Comparison of ENCODE assay signal across 23 cellular contexts in genomic region chr6:91063362-91063761, GRCh38.
DNase-seq lines count a peak whose midpoint lies in the region; FAIRE-seq and TF ChIP-seq lines count a peak whose summit lies in the region.
"Had no signal": no experiment of that assay in that cellular context is flagged by ENCODE, and none has a peak within 500 bp of the region (broad histone marks: within the 10 kb centered on the region; RNA-seq: fewer than 3 reads in every experiment).

No MANE protein-coding gene starts in this region.

- FAIRE-seq in colon (lab: Jason Lieb, UNC) (peak; percentile 82), frontal cortex (lab: Jason Lieb, UNC) (peak; percentile 70), small intestine (lab: Jason Lieb, UNC) (peak; percentile 36), H54 (lab: Jason Lieb, UNC) (no peak)
- FAIRE-seq: A549, D721Med, G401.6, GM12891, GM19239 had no signal

- 94 to 96% (median 95%) methylated on average over 1 of the region's 1 CpG for WGBS in small intestine, 3 donors

- H3K9me3 ChIP-seq in HEK293 (ENCODE audit: control insufficient read depth, insufficient read depth, low read depth, low read length): no peaks in the 10 kb centered on the region
- H3K9me3 ChIP-seq in small intestine (ENCODE audit: control insufficient read depth, low read depth): no peaks in the 10 kb centered on the region
- H3K9me3 ChIP-seq: A549; BLaER1 treated with 17β-estradiol and CSF1 and Interleukin-3, amounts not matched to agents 10 nM and 100 nM; Caco-2 had no signal

- H3K36me3 ChIP-seq in HEK293 (ENCODE audit: control insufficient read depth in 2 of 2, insufficient read depth in 1 of 2, low read length in 2 of 2) (no peaks in the 10 kb centered on the region), small intestine (ENCODE audit: control insufficient read depth in 2 of 2, insufficient read depth in 2 of 2, low read length in 2 of 2) (no peaks in the 10 kb centered on the region)
- H3K36me3 ChIP-seq: BLaER1 treated with 17β-estradiol and CSF1 and Interleukin-3, amounts not matched to agents 10 nM and 100 nM had no signal

- POLR2A ChIA-PET in HEK293 (lab: Yijun Ruan, JAX): no interaction called here

- CTCF ChIA-PET in HEK293 (lab: Yijun Ruan, JAX): no interaction called here

- no peak for TF ChIP-seq CTCF in HEK293 (tag by site-specific recombination; IDR thresholded peaks at IDR 0.05)

- no peak for DNase-seq in frontal cortex (ENCODE audit: low spot score in 2 of 2)
- DNase-seq in small intestine: no peak
- DNase-seq in stimulated activated CD4-positive, alpha-beta T cell treated with anti-CD3 and anti-CD28 coated beads, Interleukin-4, amount 100 ng/mL, for 24 hours: no peak
- DNase-seq in mucosa of gallbladder (ENCODE audit: low spot score): no peak
- no peak for DNase-seq in H54 (ENCODE audit: insufficient read length, low spot score)
- no peak for DNase-seq in NCI-H1436 (lab: John Stamatoyannopoulos, UW)
- DNase-seq: 8988T; AML-193; Caco-2; Calu3; CD4-positive, alpha-beta T cell; CD8-positive, alpha-beta T cell; DMS79 treated with DMSO at 0.1 percent for 48 hours; GF-D8 had no signal

- no peaks in the 10 kb centered on the region for H3K4me1 ChIP-seq in HEK293 (ENCODE audit: control insufficient read depth, insufficient read depth, low read length)
- no peaks in the 10 kb centered on the region for H3K4me1 ChIP-seq in small intestine (ENCODE audit: control insufficient read depth in 2 of 2, insufficient read depth in 1 of 2, low read depth in 1 of 2, low read length in 1 of 2)
- H3K4me1 ChIP-seq: A549; BLaER1 treated with 17β-estradiol and CSF1 and Interleukin-3, amounts not matched to agents 10 nM and 100 nM; Caco-2 had no signal

- no peak for TF ChIP-seq POLR2A in H54 (IDR thresholded peaks at IDR 0.05; ENCODE audit: low read depth, low read length)

- H3K27ac ChIP-seq in HEK293 (ENCODE audit: extremely low read depth, low read depth, low read length) (no peak overlapping the region), small intestine (ENCODE audit: low read depth in 1 of 2, low read length in 1 of 2) (no peak overlapping the region)
- H3K27ac ChIP-seq: A549; BLaER1 treated with 17β-estradiol and CSF1 and Interleukin-3, amounts not matched to agents 10 nM and 100 nM; C4-2B had no signal

- H3K4me3 ChIP-seq in HEK293 (ENCODE audit: low read depth, low read length) (no peak overlapping the region), small intestine (ENCODE audit: low read depth in 1 of 2, low read length in 2 of 2) (no peak overlapping the region)
- H3K4me3 ChIP-seq: A549; BLaER1 treated with 17β-estradiol and CSF1 and Interleukin-3, amounts not matched to agents 10 nM and 100 nM had no signal

- H3K27me3 ChIP-seq in small intestine (ENCODE audit: control insufficient read depth in 2 of 2, insufficient read depth in 2 of 2, low read length in 2 of 2): no peaks in the 10 kb centered on the region
- H3K27me3 ChIP-seq: BLaER1 treated with 17β-estradiol and CSF1 and Interleukin-3, amounts not matched to agents 10 nM and 100 nM had no signal

TF ChIP-seq in HEK293, 187 proteins besides CTCF, POLR2A, EP300 and RAD21:
- TF ChIP-seq SETDB1 (IDR thresholded peaks at IDR 0.05; ENCODE audit: insufficient read length, low read length) (peak; percentile 87), ZNF274 (IDR thresholded peaks at IDR 0.05; ENCODE audit: low read length) (no peak), ZNF274 (tag by site-specific recombination; IDR thresholded peaks at IDR 0.05; ENCODE audit: borderline replicate concordance) (no peak)
